Comparison of ENCODE assay signal across 8 cellular contexts in genomic region chr15:84598993-84599392, GRCh38. TPM values are rescaled to one million over a fixed set of nuclear protein-coding genes. Genes with fewer than 3 reads are reported as not detected.
A peak's percentile ranks its signal among the peaks of the same experiment; 100 is the strongest.
DNase-seq lines count a peak whose midpoint lies in the region; ATAC-seq and TF ChIP-seq lines count a peak whose summit lies in the region.

No MANE protein-coding gene starts in this region.

- H3K4me3 ChIP-seq in right atrium auricular region = no peak overlapping the region
- no peak overlapping the region for H3K4me3 ChIP-seq in WI38 (ENCODE audit: low read depth, low read length)
- no peak overlapping the region for H3K4me3 ChIP-seq in retinal pigment epithelial cell (ENCODE audit: low read length)

- no peak for DNase-seq in right atrium auricular region (ENCODE audit: low spot score)
- DNase-seq in left ventricle myocardium superior = no peak
- peak; percentile 71 for DNase-seq in MV-4-11 (lab: John Stamatoyannopoulos, UW)
- peak in 1 of 2 donors; percentile 24 for DNase-seq in foreskin keratinocyte
- no peak for DNase-seq in retinal pigment epithelial cell (ENCODE audit: low read depth)
- no peak for DNase-seq in mucosa of gallbladder (ENCODE audit: low spot score)

- no peaks in the 10 kb centered on the region for H3K27me3 ChIP-seq in right atrium auricular region
- peaks cover 8% of the 10 kb centered on the region for H3K27me3 ChIP-seq in foreskin keratinocyte

- ATAC-seq in left ventricle myocardium superior (no peak), foreskin keratinocyte (no peak), GM21786 (IDR thresholded peaks at IDR 0.05; ENCODE audit: unreplicated experiment) (no peak)

- H3K27ac ChIP-seq in right atrium auricular region (no peak overlapping the region), foreskin keratinocyte (no peak overlapping the region)

- H3K36me3 ChIP-seq in right atrium auricular region = no peaks in the 10 kb centered on the region

- H3K4me1 ChIP-seq in right atrium auricular region (peaks cover 0 to 9% of the 10 kb centered on the region in 2 donors), foreskin keratinocyte (no peaks in the 10 kb centered on the region)

- peak; percentile 50 to 76 for TF ChIP-seq CTCF in right atrium auricular region (IDR thresholded peaks at IDR 0.05)
- peak; percentile 56 for TF ChIP-seq CTCF in WI38 (IDR thresholded peaks at IDR 0.05; ENCODE audit: low read depth, low read length)
- peak; percentile 71 for TF ChIP-seq CTCF in foreskin keratinocyte (conservative IDR thresholded peaks at IDR 0.05)
- TF ChIP-seq CTCF in retinal pigment epithelial cell (conservative IDR thresholded peaks at IDR 0.05; ENCODE audit: low read depth, low read length) = peak; percentile 83

- intact Hi-C loops in left ventricle myocardium superior (cut with micrococcal nuclease) = loop anchor here (5.0 kb wide), 1 partner anchor 63 kb away; no protein-coding TSS in a partner anchor

- H3K9me3 ChIP-seq in right atrium auricular region = no peaks in the 10 kb centered on the region

RNA-seq across cellular contexts. Expression of gene ZSCAN2, which starts 1.8 kb away (rescaled TPM):
- 1 to 10 TPM; 4.9 to 5.6 TPM for total RNA-seq in right atrium auricular region
- 6.4 TPM for total RNA-seq in left ventricle myocardium superior
- 4.1 and 4.4 TPM in 2 replicates for total RNA-seq in foreskin keratinocyte
- polyA plus RNA-seq in foreskin keratinocyte = 3.4 and 4.6 TPM in 2 replicates
- 15.3 TPM for total RNA-seq in mucosa of gallbladder

RNA-seq across cellular contexts. Expression of gene WDR73, which starts 55.1 kb away (rescaled TPM):
- total RNA-seq in right atrium auricular region (10 to 100 TPM in 1 of 2 donors, 1 to 10 TPM in 1; 5.3 to 12.0 TPM), left ventricle myocardium superior (10.5 TPM), foreskin keratinocyte (19.0 and 22.6 TPM in 2 replicates), mucosa of gallbladder (38.7 TPM)
- 14.7 and 15.9 TPM in 2 replicates for polyA plus RNA-seq in foreskin keratinocyte

RNA-seq across cellular contexts. Expression of gene NMB, which starts 59.0 kb away (rescaled TPM):
- total RNA-seq in right atrium auricular region (1 to 10 TPM; 1.0 to 6.3 TPM), left ventricle myocardium superior (1.3 TPM), foreskin keratinocyte (9.0 and 12.7 TPM in 2 replicates), mucosa of gallbladder (8.1 TPM)
- 13.0 and 18.6 TPM in 2 replicates for polyA plus RNA-seq in foreskin keratinocyte
